In the genomic region with DNA sequence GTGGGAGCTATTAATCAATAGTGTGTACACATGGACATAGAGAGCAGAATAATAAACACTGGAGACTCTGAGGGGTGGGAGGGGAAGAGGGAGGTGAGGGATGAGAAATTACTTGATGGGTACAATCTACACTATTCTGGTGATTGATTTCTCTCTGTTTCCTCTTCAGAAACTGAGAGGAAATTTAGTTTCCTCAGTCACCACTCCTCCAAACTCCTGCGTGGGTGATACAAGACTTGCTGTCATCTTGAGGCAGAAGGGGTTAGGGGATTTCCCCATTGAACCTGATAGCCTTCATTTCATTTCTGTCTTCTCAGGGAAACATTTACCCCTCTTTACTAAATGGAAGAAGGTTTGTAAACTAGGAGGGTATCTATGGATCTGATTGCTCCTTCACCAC, we compare ENCODE assay signal across 11 cellular contexts.
A peak's percentile ranks its signal among the peaks of the same experiment; 100 is the strongest.
DNase-seq lines count a peak whose midpoint lies in the region; ATAC-seq, FAIRE-seq and TF ChIP-seq lines count a peak whose summit lies in the region.
"Had no signal": no experiment of that assay in that cellular context is flagged by ENCODE, and none has a peak within 500 bp of the region (broad histone marks: within the 10 kb centered on the region; RNA-seq: fewer than 3 reads in every experiment).

No MANE protein-coding gene starts in this region.

- H3K9me3 ChIP-seq in HepG2 (ENCODE audit: low read length) (peaks cover 6% of the 10 kb centered on the region; the same call in 1 of the 2 replicates), ovary (no peaks in the 10 kb centered on the region)

- no peak overlapping the region for H3K9ac ChIP-seq in HepG2 (ENCODE audit: insufficient read depth, low read depth, low read length)

- TF ChIP-seq POLR2A in HepG2 (IDR thresholded peaks at IDR 0.05; ENCODE audit: insufficient read depth in 1 of 2, low read depth in 2 of 2, low read length in 2 of 2) (no peak), ovary (IDR thresholded peaks at IDR 0.05) (no peak)

- no peak for TF ChIP-seq CTCF in GM10266 (IDR thresholded peaks at IDR 0.05; ENCODE audit: control insufficient read depth, insufficient read depth, low read depth, missing control alignments)
- no peak for TF ChIP-seq CTCF in HepG2 (CRISPR knock-in tag; IDR thresholded peaks at IDR 0.05)
- no peak for TF ChIP-seq CTCF in ovary (IDR thresholded peaks at IDR 0.05)

- no peaks in the 10 kb centered on the region for H4K20me1 ChIP-seq in HepG2 (ENCODE audit: insufficient read depth, low read length)

- H2AFZ ChIP-seq in HepG2 (ENCODE audit: low read length) = no peak overlapping the region

- peak; percentile 87 for ATAC-seq in GM19455 (IDR thresholded peaks at IDR 0.05; ENCODE audit: unreplicated experiment)
- ATAC-seq in HG03280 (IDR thresholded peaks at IDR 0.05; ENCODE audit: unreplicated experiment) = peak; percentile 78
- ATAC-seq in HepG2 = peak; percentile 54; the same call in 1 of the 3 replicates

- H3K27me3 ChIP-seq in HepG2 (ENCODE audit: control insufficient read depth in 1 of 2, insufficient read depth in 2 of 2, low read length in 2 of 2) (peaks cover 1 to 2% of the 10 kb centered on the region in 2 experiments; a peak in 2 of 5 replicates), ovary (no peaks in the 10 kb centered on the region)

- H3K4me2 ChIP-seq in HepG2 (ENCODE audit: low read depth, low read length) = no peak overlapping the region

- no peak overlapping the region for H3K4me3 ChIP-seq in HepG2 (replicated peaks in 1 of 3; ENCODE audit: insufficient read depth in 1 of 3, low read depth in 2 of 3, low read length in 3 of 3)
- no peak overlapping the region for H3K4me3 ChIP-seq in ovary

- TF ChIP-seq RAD21 in HepG2 (CRISPR knock-in tag; IDR thresholded peaks at IDR 0.05) = no peak

- TF ChIP-seq EP300 in HepG2 (IDR thresholded peaks at IDR 0.05; ENCODE audit: low read depth in 2 of 2, low read length in 2 of 2) (no peak), HepG2 (CRISPR knock-in tag; IDR thresholded peaks at IDR 0.05; ENCODE audit: borderline replicate concordance) (no peak), ovary (IDR thresholded peaks at IDR 0.05) (no peak)

- DNase-seq in GM10266 (ENCODE audit: extremely low spot score) = peak; percentile 42
- DNase-seq in HepG2 (ENCODE audit: low spot score) = no peak
- no peak for DNase-seq in NCI-H226
- DNase-seq in ovary = no peak
- no peak for DNase-seq in NCI-H748 treated with DMSO at 0.1 percent for 48 hours (lab: John Stamatoyannopoulos, UW)
- no peak for DNase-seq in DMS53 (lab: John Stamatoyannopoulos, UW)
- DNase-seq: Calu3, NCI-H1694 treated with DMSO at 0.1 percent for 48 hours, T1000 had no signal

- in situ Hi-C loops in HepG2 (cut with HindIII; ENCODE audit: extremely low pct_ligation_motif_present, low pct_unique_long_range_greater_than_20kb) = no loop called here

- H3K79me2 ChIP-seq in HepG2 (ENCODE audit: insufficient read depth, low read length) = no peaks in the 10 kb centered on the region

- H3K4me1 ChIP-seq in HepG2 (ENCODE audit: insufficient read depth, low read length) = no peaks in the 10 kb centered on the region
- no peaks in the 10 kb centered on the region for H3K4me1 ChIP-seq in ovary (ENCODE audit: insufficient read depth)

- H3K36me3 ChIP-seq in HepG2 (replicated peaks in 1 of 2; ENCODE audit: control insufficient read depth in 1 of 2, insufficient read depth in 2 of 2, low read length in 2 of 2) (no peaks in the 10 kb centered on the region), ovary (no peaks in the 10 kb centered on the region)

- POLR2A ChIA-PET in HepG2 (lab: Yijun Ruan, JAX) = no interaction called here

- WGBS in HepG2 (ENCODE audit: low lambda C conversion rate) = 4% methylated on average over 1 of the region's 1 CpG
- 75 to 90% (median 87%) methylated on average over 1 of the region's 1 CpG for WGBS in ovary, 3 donors

- CTCF ChIA-PET in HepG2 (lab: Yijun Ruan, JAX; ENCODE audit: low intra/inter-chr PET ratio, low total read pairs) = no interaction called here

- no TSS peak for BruUV-seq in HepG2 (replicated peaks; lab: Mats Ljungman, UMichigan)

- FAIRE-seq in HepG2 (lab: Jason Lieb, UNC) = no peak

- no peak overlapping the region for H3K27ac ChIP-seq in HepG2 (ENCODE audit: extremely low read length, insufficient read depth, low read length)
- H3K27ac ChIP-seq in ovary = no peak overlapping the region

- intact Hi-C loops in HepG2 (cut with micrococcal nuclease; ENCODE audit: unreplicated experiment) = no loop called here
- intact Hi-C loops in ovary (cut with DNase I) = no loop called here

TF ChIP-seq in HepG2, 621 proteins besides CTCF, POLR2A, EP300 and RAD21:
- TF ChIP-seq ZBTB10 (CRISPR knock-in tag; IDR thresholded peaks at IDR 0.05; ENCODE audit: borderline replicate concordance) (no peak), FOXA3 (CRISPR knock-in tag; IDR thresholded peaks at IDR 0.05) (peak; percentile 13; the same call in 1 of the 2 replicates), BCL6 (CRISPR knock-in tag; IDR thresholded peaks at IDR 0.05) (0 out of 2 replicates have a peak, but pooled peaks have one; percentile 17)
